Comparison of ENCODE assay signal across 8 cellular contexts in genomic region chr3:165837058-165837525, GRCh38. TPM values are rescaled to one million over a fixed set of nuclear protein-coding genes. Genes with fewer than 3 reads are reported as not detected.
A peak's percentile ranks its signal among the peaks of the same experiment; 100 is the strongest.
DNase-seq lines count a peak whose midpoint lies in the region; ATAC-seq and TF ChIP-seq lines count a peak whose summit lies in the region.

TSS of gene BCHE (minus strand) at chr3:165837423. CDS start at chr3:165831033, 6,390 bp downstream.

- POLR2A ChIA-PET in WTC11 (lab: Charles Lee) = no interaction called here
- POLR2A ChIA-PET in activated CD4-positive, alpha-beta T cell treated with anti-CD3 and anti-CD28 coated beads, Interleukin-2, amount 10 ng/mL, durations not matched to agents 7 days and 5 days (lab: Charles Lee) = no interaction called here

- CTCF ChIA-PET in WTC11 (lab: Charles Lee) = interaction anchor here (1.3 kb wide), 1 partner anchor 18 kb away, joined by 3 read pairs; no protein-coding TSS in a partner anchor
- CTCF ChIA-PET in activated CD4-positive, alpha-beta T cell treated with anti-CD3 and anti-CD28 coated beads, Interleukin-2, amount 10 ng/mL, durations not matched to agents 7 days and 5 days (lab: Charles Lee) = no interaction called here

- 9% methylated on average over 6 of the region's 6 CpGs for WGBS in right cardiac atrium

- H3K4me3 ChIP-seq in HUES48 (ENCODE audit: low read depth, low read length) (peak within 1 kb of the TSS; percentile 44), right cardiac atrium (ENCODE audit: low read length) (peak within 1 kb of the TSS; percentile 66), stomach smooth muscle (ENCODE audit: low read length in 2 of 2) (peak within 1 kb of the TSS; percentile 71 to 94), H7 (ENCODE audit: insufficient read depth, low read depth, low read length) (no peak within 1 kb of the TSS)

- H3K27ac ChIP-seq in HUES48 (ENCODE audit: low read depth, low read length) (peak within 1 kb of the TSS; percentile 71), right cardiac atrium (ENCODE audit: low read length) (no peak within 1 kb of the TSS), stomach smooth muscle (ENCODE audit: low read length) (no peak within 1 kb of the TSS)

- peaks cover 16% of the 10 kb centered on the region for H3K4me1 Mint-ChIP-seq in WTC11
- H3K4me1 Mint-ChIP-seq in activated CD4-positive, alpha-beta T cell treated with anti-CD3 and anti-CD28 coated beads, Interleukin-2, amount 10 ng/mL, durations not matched to agents 7 days and 5 days = no peaks in the 10 kb centered on the region
- no peaks in the 10 kb centered on the region for H3K4me1 Mint-ChIP-seq in activated T-cell treated with anti-CD3 and anti-CD28 coated beads, Interleukin-2, amount 50 U/mL, for 4 hours (ENCODE audit: low read depth)

- H3K27me3 Mint-ChIP-seq in WTC11 (ENCODE audit: low read depth) = no peaks in the 10 kb centered on the region
- H3K27me3 Mint-ChIP-seq in activated CD4-positive, alpha-beta T cell treated with anti-CD3 and anti-CD28 coated beads, Interleukin-2, amount 10 ng/mL, durations not matched to agents 7 days and 5 days = no peaks in the 10 kb centered on the region
- H3K27me3 Mint-ChIP-seq in activated T-cell treated with anti-CD3 and anti-CD28 coated beads, Interleukin-2, amount 50 U/mL, for 4 hours (ENCODE audit: low read depth) = no peaks in the 10 kb centered on the region

- H3K36me3 Mint-ChIP-seq in WTC11 = no peaks in the 10 kb centered on the region
- H3K36me3 Mint-ChIP-seq in activated CD4-positive, alpha-beta T cell treated with anti-CD3 and anti-CD28 coated beads, Interleukin-2, amount 10 ng/mL, durations not matched to agents 7 days and 5 days (ENCODE audit: low read depth) = no peaks in the 10 kb centered on the region
- no peaks in the 10 kb centered on the region for H3K36me3 Mint-ChIP-seq in activated T-cell treated with anti-CD3 and anti-CD28 coated beads, Interleukin-2, amount 50 U/mL, for 4 hours (ENCODE audit: insufficient read depth)

- peaks cover 10% of the 10 kb centered on the region for H3K4me1 ChIP-seq in HUES48 (ENCODE audit: control insufficient read depth, insufficient read depth, low read length)
- H3K4me1 ChIP-seq in right cardiac atrium (ENCODE audit: control insufficient read depth, insufficient read depth, low read length) = no peaks in the 10 kb centered on the region
- H3K4me1 ChIP-seq in stomach smooth muscle (ENCODE audit: control insufficient read depth, insufficient read depth, low read length) = no peaks in the 10 kb centered on the region

- H3K9me3 ChIP-seq in HUES48 (ENCODE audit: control insufficient read depth, insufficient read depth, low read length) (no peaks in the 10 kb centered on the region), right cardiac atrium (ENCODE audit: control insufficient read depth, low read length) (no peaks in the 10 kb centered on the region), stomach smooth muscle (ENCODE audit: control insufficient read depth in 2 of 2, low read length in 2 of 2) (no peaks in the 10 kb centered on the region)

- DNase-seq in WTC11 (ENCODE audit: low spot score) (no peak), right cardiac atrium (peak; percentile 42 to 77 (median 60)), H7 (no peak)
- no peak for DNase-seq in activated CD4-positive, alpha-beta T cell treated with anti-CD3 and anti-CD28 coated beads, Interleukin-2, amount 10 ng/mL, durations not matched to agents 7 days and 5 days
- DNase-seq in central memory CD4-positive, alpha-beta T cell = no peak
- DNase-seq in activated T-cell treated with anti-CD3 and anti-CD28 coated beads, Interleukin-2, amount 50 U/mL, for 4 hours = no peak

- H3K27me3 ChIP-seq in HUES48 (ENCODE audit: control insufficient read depth, insufficient read depth, low read length) (no peaks in the 10 kb centered on the region), right cardiac atrium (ENCODE audit: control insufficient read depth, insufficient read depth) (no peaks in the 10 kb centered on the region), stomach smooth muscle (ENCODE audit: control insufficient read depth in 1 of 2, insufficient read depth in 2 of 2, low read length in 2 of 2) (no peaks in the 10 kb centered on the region), H7 (ENCODE audit: control insufficient read depth, insufficient read depth, low read length) (no peaks in the 10 kb centered on the region)

- no peaks in the 10 kb centered on the region for H3K9me3 Mint-ChIP-seq in WTC11
- no peaks in the 10 kb centered on the region for H3K9me3 Mint-ChIP-seq in activated CD4-positive, alpha-beta T cell treated with anti-CD3 and anti-CD28 coated beads, Interleukin-2, amount 10 ng/mL, durations not matched to agents 7 days and 5 days
- H3K9me3 Mint-ChIP-seq in activated T-cell treated with anti-CD3 and anti-CD28 coated beads, Interleukin-2, amount 50 U/mL, for 4 hours = no peaks in the 10 kb centered on the region

- H3K9ac ChIP-seq in HUES48 (ENCODE audit: low read depth, low read length) (peak within 1 kb of the TSS; percentile 22; the same call in 1 of the 2 replicates), stomach smooth muscle (ENCODE audit: low read length in 2 of 2) (peak within 1 kb of the TSS; percentile 60 to 68)

- no peak for TF ChIP-seq CTCF in WTC11 (IDR thresholded peaks at IDR 0.05)

- H3K27ac Mint-ChIP-seq in WTC11 = peak within 1 kb of the TSS; percentile 86
- no peak within 1 kb of the TSS for H3K27ac Mint-ChIP-seq in activated CD4-positive, alpha-beta T cell treated with anti-CD3 and anti-CD28 coated beads, Interleukin-2, amount 10 ng/mL, durations not matched to agents 7 days and 5 days

- H3K36me3 ChIP-seq in HUES48 (ENCODE audit: control insufficient read depth, insufficient read depth, low read length) (no peaks in the 10 kb centered on the region), stomach smooth muscle (ENCODE audit: control insufficient read depth in 2 of 2, insufficient read depth in 2 of 2, low read length in 2 of 2) (no peaks in the 10 kb centered on the region), H7 (replicated peaks; ENCODE audit: control insufficient read depth, insufficient read depth, low read length) (no peaks in the 10 kb centered on the region)

- peak within 1 kb of the TSS; percentile 59 for H3K4me3 Mint-ChIP-seq in WTC11
- H3K4me3 Mint-ChIP-seq in activated CD4-positive, alpha-beta T cell treated with anti-CD3 and anti-CD28 coated beads, Interleukin-2, amount 10 ng/mL, durations not matched to agents 7 days and 5 days = no peak within 1 kb of the TSS
- H3K4me3 Mint-ChIP-seq in activated T-cell treated with anti-CD3 and anti-CD28 coated beads, Interleukin-2, amount 50 U/mL, for 4 hours = no peak within 1 kb of the TSS

- ATAC-seq in WTC11 (peak; percentile 94), right cardiac atrium (peak; percentile 70 to 85)
- no peak for ATAC-seq in activated T-cell treated with anti-CD3 and anti-CD28 coated beads, Interleukin-2, amount 50 U/mL, for 4 hours

- intact Hi-C loops in right cardiac atrium (cut with DNase I) = no loop called here

TF ChIP-seq in WTC11, 78 proteins besides CTCF, POLR2A, EP300 and RAD21:
- TF ChIP-seq ETV6 (CRISPR knock-in tag; IDR thresholded peaks at IDR 0.05) = no peak; the same call in 1 of the 2 replicates
- TF ChIP-seq CREM (CRISPR knock-in tag; IDR thresholded peaks at IDR 0.05) = no peak
- TF ChIP-seq, protein P1, sequence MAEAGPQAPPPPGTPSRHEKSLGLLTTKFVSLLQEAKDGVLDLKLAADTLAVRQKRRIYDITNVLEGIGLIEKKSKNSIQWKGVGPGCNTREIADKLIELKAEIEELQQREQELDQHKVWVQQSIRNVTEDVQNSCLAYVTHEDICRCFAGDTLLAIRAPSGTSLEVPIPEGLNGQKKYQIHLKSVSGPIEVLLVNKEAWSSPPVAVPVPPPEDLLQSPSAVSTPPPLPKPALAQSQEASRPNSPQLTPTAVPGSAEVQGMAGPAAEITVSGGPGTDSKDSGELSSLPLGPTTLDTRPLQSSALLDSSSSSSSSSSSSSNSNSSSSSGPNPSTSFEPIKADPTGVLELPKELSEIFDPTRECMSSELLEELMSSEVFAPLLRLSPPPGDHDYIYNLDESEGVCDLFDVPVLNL (CRISPR knock-in tag; IDR thresholded peaks at IDR 0.05; ENCODE audit: borderline replicate concordance, low read depth) = no peak
- TF ChIP-seq, protein P2, sequence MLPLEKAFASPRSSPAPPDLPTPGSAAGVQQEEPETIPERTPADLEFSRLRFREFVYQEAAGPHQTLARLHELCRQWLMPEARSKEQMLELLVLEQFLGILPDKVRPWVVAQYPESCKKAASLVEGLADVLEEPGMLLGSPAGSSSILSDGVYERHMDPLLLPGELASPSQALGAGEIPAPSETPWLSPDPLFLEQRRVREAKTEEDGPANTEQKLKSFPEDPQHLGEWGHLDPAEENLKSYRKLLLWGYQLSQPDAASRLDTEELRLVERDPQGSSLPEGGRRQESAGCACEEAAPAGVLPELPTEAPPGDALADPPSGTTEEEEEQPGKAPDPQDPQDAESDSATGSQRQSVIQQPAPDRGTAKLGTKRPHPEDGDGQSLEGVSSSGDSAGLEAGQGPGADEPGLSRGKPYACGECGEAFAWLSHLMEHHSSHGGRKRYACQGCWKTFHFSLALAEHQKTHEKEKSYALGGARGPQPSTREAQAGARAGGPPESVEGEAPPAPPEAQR (CRISPR knock-in tag; IDR thresholded peaks at IDR 0.05) = no peak
- no peak for TF ChIP-seq GABPB1 (CRISPR knock-in tag; IDR thresholded peaks at IDR 0.05)

RNA-seq across cellular contexts. Expression of gene BCHE, which starts in this region (rescaled TPM):
- total RNA-seq in WTC11 (2021) (1.7 to 2.3 TPM (median 2.2 TPM) in 3 replicates), right cardiac atrium (10 to 100 TPM in 3 of 4 donors, 1 to 10 TPM in 1; 9.7 to 11.4 (median 10.2) TPM)
- 8.4 TPM for polyA plus RNA-seq in right cardiac atrium
- total RNA-seq in activated CD4-positive, alpha-beta T cell treated with anti-CD3 and anti-CD28 coated beads, Interleukin-2, amount 10 ng/mL, durations not matched to agents 7 days and 5 days = not detected
- total RNA-seq in H7 (2014; rRNA removed; shearing (Covaris generic)) = 2.9 and 7.5 TPM in 2 replicates
- not detected for total RNA-seq in activated T-cell treated with anti-CD3 and anti-CD28 coated beads, Interleukin-2, amount 50 U/mL, for 4 hours

Comparison
In these comparisons a context has a peak if more than half of its experiments do, and no peak if none do; other contexts are left out.
1. ATAC-seq: peak in WTC11 (single experiment) and right cardiac atrium (2 of 2); none in activated T-cell treated with anti-CD3 and anti-CD28 coated beads, Interleukin-2, amount 50 U/mL, for 4 hours (0 of 2).
2. DNase-seq: peak in right cardiac atrium (3 of 3); none in WTC11 (single experiment), activated CD4-positive, alpha-beta T cell treated with anti-CD3 and anti-CD28 coated beads, Interleukin-2, amount 10 ng/mL, durations not matched to agents 7 days and 5 days (single experiment), H7 (single experiment), central memory CD4-positive, alpha-beta T cell (single experiment) and activated T-cell treated with anti-CD3 and anti-CD28 coated beads, Interleukin-2, amount 50 U/mL, for 4 hours (single experiment).